Comparison of ENCODE assay signal across 9 cellular contexts in genomic region chr9:116800074-116800473, GRCh38.
"Had no signal": no experiment of that assay in that cellular context is flagged by ENCODE, and none has a peak within 500 bp of the region (broad histone marks: within the 10 kb centered on the region; RNA-seq: fewer than 3 reads in every experiment).

No MANE protein-coding gene starts in this region.

- H3K27ac ChIP-seq: GM23248, HL-60 had no signal

- DNase-seq: GM23248, H9, HCEC 1CT, KBM-7 had no signal

- FAIRE-seq: H1, H54, HepG2 had no signal

- H3K4me3 Mint-ChIP-seq: H9 had no signal

- H3K36me3 Mint-ChIP-seq: IgD-negative memory B cell had no signal

- H3K9me3 Mint-ChIP-seq: H9, IgD-negative memory B cell had no signal

- H2AFZ ChIP-seq: GM23248 had no signal

- H3K9ac ChIP-seq: GM23248 had no signal

- H3K4me3 ChIP-seq: GM23248 had no signal

- ATAC-seq: HepG2 had no signal

- H3K27me3 Mint-ChIP-seq: IgD-negative memory B cell had no signal

- H3K27ac Mint-ChIP-seq: IgD-negative memory B cell had no signal
